26 cellular contexts compared by ENCODE assay signal in genomic region chr6:134706153-134706552, GRCh38.
DNase-seq lines count a peak whose midpoint lies in the region; TF ChIP-seq lines count a peak whose summit lies in the region.
"Had no signal": no experiment of that assay in that cellular context is flagged by ENCODE, and none has a peak within 500 bp of the region (broad histone marks: within the 10 kb centered on the region; RNA-seq: fewer than 3 reads in every experiment).

No MANE protein-coding gene starts in this region.

- H3K27ac Mint-ChIP-seq in endodermal cell (peak overlapping the region; percentile 89), HFFc6 (no peak overlapping the region)
- H3K27ac Mint-ChIP-seq: activated CD4-positive, alpha-beta memory T cell treated with anti-CD3 and anti-CD28 coated beads for 36 hours; activated T-helper 17 cell treated with anti-CD3 and anti-CD28 coated beads, Interleukin-2, amount 50 U/mL, for 72 hours; CD4-positive, alpha-beta memory T cell; naive B cell had no signal

- H3K4me1 Mint-ChIP-seq in endodermal cell (peaks cover 25% of the 10 kb centered on the region), HFFc6 (ENCODE audit: low read depth) (peaks cover 24% of the 10 kb centered on the region)
- H3K4me1 Mint-ChIP-seq: activated T-helper 17 cell treated with anti-CD3 and anti-CD28 coated beads, Interleukin-2, amount 50 U/mL, for 72 hours; CD4-positive, alpha-beta memory T cell; naive B cell had no signal

- no peak for DNase-seq in cardiac muscle cell (ENCODE audit: low read depth in 1 of 2, low spot score in 1 of 2)
- DNase-seq in cardiac septum (ENCODE audit: low spot score) = no peak
- peak; percentile 86 for DNase-seq in endodermal cell
- peak; percentile 25 for DNase-seq in left kidney (ENCODE audit: low read depth, low spot score)
- DNase-seq in superior temporal gyrus (ENCODE audit: extremely low spot score) = peak; percentile 49
- no peak for DNase-seq in NCI-H2196 (lab: John Stamatoyannopoulos, UW; ENCODE audit: unreplicated experiment)
- DNase-seq in effector CD4-positive, alpha-beta T cell = no peak
- DNase-seq in HFFc6 = no peak
- DNase-seq: activated CD4-positive, alpha-beta memory T cell treated with anti-CD3 and anti-CD28 coated beads for 36 hours; activated naive CD4-positive, alpha-beta T cell treated with anti-CD3 and anti-CD28 coated beads, Interleukin-2, amount 50 U/mL, for 16 hours; AML-193; CD4-positive, alpha-beta memory T cell; GOT3; KBM-7; mammary epithelial cell; naive B cell; NCI-H2029 treated with DMSO at 0.1 percent for 48 hours; NCI-H345; NCI-H748 treated with DMSO at 0.1 percent for 48 hours; stimulated activated CD4-positive, alpha-beta T cell treated with anti-CD3 and anti-CD28 coated beads, Interleukin-2, amount 100 ng/mL, for 24 hours had no signal

- no peak overlapping the region for H3K4me3 ChIP-seq in cardiac muscle cell
- peak overlapping the region; percentile 20 for H3K4me3 ChIP-seq in endodermal cell (ENCODE audit: low read length)
- H3K4me3 ChIP-seq: breast epithelium, coronary artery, GM12878, SK-N-MC had no signal

- WGBS in endodermal cell (ENCODE audit: insufficient coverage in 1 of 2, insufficient read length in 1 of 2), 2 experiments = 24 to 30% methylated on average over 2 to 3 of the region's 3 CpGs

- H3K9me3 Mint-ChIP-seq in endodermal cell = no peaks in the 10 kb centered on the region
- H3K9me3 Mint-ChIP-seq in HFFc6 = no peaks in the 10 kb centered on the region
- H3K9me3 Mint-ChIP-seq: activated CD4-positive, alpha-beta memory T cell treated with anti-CD3 and anti-CD28 coated beads for 36 hours; activated T-helper 17 cell treated with anti-CD3 and anti-CD28 coated beads, Interleukin-2, amount 50 U/mL, for 72 hours; naive B cell had no signal

- H3K27ac ChIP-seq in cardiac muscle cell = no peak overlapping the region
- no peak overlapping the region for H3K27ac ChIP-seq in endodermal cell (ENCODE audit: low read depth, low read length)
- H3K27ac ChIP-seq: breast epithelium, coronary artery, RWPE1, SK-N-MC had no signal

- H3K27me3 Mint-ChIP-seq in endodermal cell (ENCODE audit: insufficient read depth) = peaks cover 6% of the 10 kb centered on the region
- peaks cover 8% of the 10 kb centered on the region for H3K27me3 Mint-ChIP-seq in HFFc6 (ENCODE audit: insufficient read depth)

- H3K27me3 ChIP-seq in cardiac muscle cell (no peaks in the 10 kb centered on the region), endodermal cell (ENCODE audit: control insufficient read depth, insufficient read depth, low read length, poor library complexity, severe bottlenecking) (no peaks in the 10 kb centered on the region)
- H3K27me3 ChIP-seq: breast epithelium had no signal

- H3K4me3 Mint-ChIP-seq in endodermal cell (no peak overlapping the region), HFFc6 (no peak overlapping the region)
- H3K4me3 Mint-ChIP-seq: activated CD4-positive, alpha-beta memory T cell treated with anti-CD3 and anti-CD28 coated beads for 36 hours; activated T-helper 17 cell treated with anti-CD3 and anti-CD28 coated beads, Interleukin-2, amount 50 U/mL, for 72 hours; CD4-positive, alpha-beta memory T cell; naive B cell had no signal

- intact Hi-C loops in cardiac septum (cut with DNase I) = no loop called here

- H3K4me1 ChIP-seq in cardiac muscle cell (ENCODE audit: low read depth) (peaks cover 7% of the 10 kb centered on the region), endodermal cell (ENCODE audit: control insufficient read depth, insufficient read depth, low read length) (peaks cover 7% of the 10 kb centered on the region)
- H3K4me1 ChIP-seq: breast epithelium had no signal

- H3K36me3 ChIP-seq in cardiac muscle cell (no peaks in the 10 kb centered on the region), endodermal cell (ENCODE audit: control insufficient read depth, insufficient read depth, low read length) (no peaks in the 10 kb centered on the region)
- H3K36me3 ChIP-seq: breast epithelium had no signal

- H3K36me3 Mint-ChIP-seq in endodermal cell (ENCODE audit: low read depth) (no peaks in the 10 kb centered on the region), HFFc6 (ENCODE audit: low read depth) (no peaks in the 10 kb centered on the region)
- H3K36me3 Mint-ChIP-seq: activated CD4-positive, alpha-beta memory T cell treated with anti-CD3 and anti-CD28 coated beads for 36 hours; CD4-positive, alpha-beta memory T cell; naive B cell had no signal

- TF ChIP-seq CTCF in cardiac muscle cell (IDR thresholded peaks at IDR 0.05; ENCODE audit: low read depth, low read length) (peak; percentile 5), endodermal cell (conservative IDR thresholded peaks at IDR 0.05) (peak; percentile 50), HFFc6 (IDR thresholded peaks at IDR 0.05) (no peak)

- peak overlapping the region; percentile 74 for H3K9ac ChIP-seq in endodermal cell (ENCODE audit: extremely low read depth, low read length, poor library complexity, severe bottlenecking)

- H3K9me3 ChIP-seq in cardiac muscle cell (ENCODE audit: low read depth) (no peaks in the 10 kb centered on the region), endodermal cell (ENCODE audit: control insufficient read depth, low read length) (no peaks in the 10 kb centered on the region)
- H3K9me3 ChIP-seq: breast epithelium had no signal

Comparison
In these comparisons a context has a peak if more than half of its experiments do, and no peak if none do; other contexts are left out.
1. DNase-seq: peak in endodermal cell (single experiment), left kidney (single experiment) and superior temporal gyrus (single experiment); none in cardiac muscle cell (0 of 2), cardiac septum (single experiment), NCI-H2196 (single experiment), effector CD4-positive, alpha-beta T cell (single experiment) and HFFc6 (single experiment).